Comparison of ENCODE assay signal across 24 cellular contexts in the genomic region with DNA sequence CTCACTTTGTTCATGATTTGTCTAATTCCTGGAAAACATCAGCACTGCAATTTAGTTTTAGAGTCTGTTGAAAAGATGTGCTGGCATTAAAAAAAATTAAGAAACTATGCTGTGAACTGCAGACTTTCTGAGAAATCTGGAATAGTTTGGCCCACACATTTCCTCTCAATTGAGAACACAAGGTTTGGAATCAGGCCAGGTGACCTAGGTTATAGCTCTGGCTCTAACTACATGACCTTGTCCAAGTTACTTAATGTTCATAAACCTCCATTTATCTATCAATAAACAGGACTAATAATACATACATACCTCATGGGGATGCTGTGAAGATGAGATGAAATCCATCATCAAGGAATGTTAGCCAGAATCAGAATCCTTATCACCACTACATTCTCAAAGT.
DNase-seq lines count a peak whose midpoint lies in the region; ATAC-seq and TF ChIP-seq lines count a peak whose summit lies in the region.
"Had no signal": no experiment of that assay in that cellular context is flagged by ENCODE, and none has a peak within 500 bp of the region (broad histone marks: within the 10 kb centered on the region; RNA-seq: fewer than 3 reads in every experiment).

No MANE protein-coding gene starts in this region.

- DNase-seq in left ventricle myocardium superior (no peak), right atrium auricular region (ENCODE audit: low spot score) (no peak), left kidney (ENCODE audit: low read depth, low spot score) (peak; percentile 5), smooth muscle cell of the brain vasculature (ENCODE audit: low read depth, low spot score) (peak; percentile 3), iPS-NIHi7 (ENCODE audit: extremely low spot score) (no peak), iPS-NIHi11 (ENCODE audit: low spot score) (no peak)
- DNase-seq: CD4-positive, CD25-positive, alpha-beta regulatory T cell; H9; IMR-90; KG1; NCI-H1105 treated with DMSO at 0.1 percent for 48 hours; NCI-H1694; NCI-H2081; NCI-H226; NCI-H510A; SIG-M5; SK-N-SH had no signal

- TF ChIP-seq CTCF in right atrium auricular region (IDR thresholded peaks at IDR 0.05) (no peak), nephron (IDR thresholded peaks at IDR 0.05; ENCODE audit: unreplicated experiment in 3 of 3) (no peak)

- no peaks in the 10 kb centered on the region for H3K9me3 ChIP-seq in right atrium auricular region
- H3K9me3 ChIP-seq: BLaER1, MG63, SK-N-SH had no signal

- ATAC-seq in left ventricle myocardium superior (peak; percentile 50), GM19452 (IDR thresholded peaks at IDR 0.05; ENCODE audit: unreplicated experiment) (no peak)
- ATAC-seq: GM23338, Panc1 had no signal

- H3K9me3 Mint-ChIP-seq in nephron: peaks cover 30% of the 10 kb centered on the region

- peak overlapping the region in 1 of 3 experiments; percentile 24 for H3K4me3 Mint-ChIP-seq in nephron
- H3K4me3 Mint-ChIP-seq: CD4-positive, CD25-positive, alpha-beta regulatory T cell; GM23338; H9 had no signal

- H3K27me3 Mint-ChIP-seq in nephron (ENCODE audit: low read depth): no peaks in the 10 kb centered on the region

- H3K36me3 Mint-ChIP-seq in nephron (ENCODE audit: low read depth): peaks cover 49% of the 10 kb centered on the region
- H3K36me3 Mint-ChIP-seq: CD4-positive, CD25-positive, alpha-beta regulatory T cell had no signal

- no peak overlapping the region for H3K4me3 ChIP-seq in right atrium auricular region
- H3K4me3 ChIP-seq: BLaER1, GM23338, MG63 had no signal

- H3K27me3 ChIP-seq in right atrium auricular region: no peaks in the 10 kb centered on the region
- H3K27me3 ChIP-seq: BLaER1, MG63 had no signal

- H3K27ac Mint-ChIP-seq in nephron: peak overlapping the region; percentile 96 to 98 (median 97)
- H3K27ac Mint-ChIP-seq: CD4-positive, CD25-positive, alpha-beta regulatory T cell; GM23338; H9 had no signal

- H3K4me1 ChIP-seq in right atrium auricular region: no peaks in the 10 kb centered on the region
- H3K4me1 ChIP-seq: BLaER1 had no signal

- H3K36me3 ChIP-seq in right atrium auricular region: no peaks in the 10 kb centered on the region
- H3K36me3 ChIP-seq: BLaER1, MG63 had no signal

- no peak overlapping the region for H3K27ac ChIP-seq in right atrium auricular region
- H3K27ac ChIP-seq: BLaER1, RWPE1 had no signal

- H3K4me1 Mint-ChIP-seq in nephron: peaks cover 43% of the 10 kb centered on the region
- H3K4me1 Mint-ChIP-seq: CD4-positive, CD25-positive, alpha-beta regulatory T cell had no signal

- intact Hi-C loops in left ventricle myocardium superior (cut with micrococcal nuclease): no loop called here

Comparison
In these comparisons a context has a peak if more than half of its experiments do, and no peak if none do; other contexts are left out.
1. DNase-seq: peak in left kidney (single experiment) and smooth muscle cell of the brain vasculature (single experiment); none in left ventricle myocardium superior (single experiment), right atrium auricular region (single experiment), iPS-NIHi7 (single experiment) and iPS-NIHi11 (single experiment).